ENCODE assay signal across 21 cellular contexts in genomic region chr13:108034909-108035308, GRCh38.
A peak's percentile ranks its signal among the peaks of the same experiment; 100 is the strongest.
DNase-seq lines count a peak whose midpoint lies in the region; ATAC-seq, FAIRE-seq and TF ChIP-seq lines count a peak whose summit lies in the region.
"Had no signal": no experiment of that assay in that cellular context is flagged by ENCODE, and none has a peak within 500 bp of the region (broad histone marks: within the 10 kb centered on the region; RNA-seq: fewer than 3 reads in every experiment).

No MANE protein-coding gene starts in this region.

- no peak overlapping the region for H2BK12ac ChIP-seq in mesenchymal stem cell (ENCODE audit: low read length in 2 of 2)

- H3K4me1 ChIP-seq in GM23338 (ENCODE audit: insufficient read depth) = peaks cover 13% of the 10 kb centered on the region
- H3K4me1 ChIP-seq in body of pancreas = peaks cover 17% of the 10 kb centered on the region
- no peaks in the 10 kb centered on the region for H3K4me1 ChIP-seq in mesenchymal stem cell (ENCODE audit: control insufficient read depth, insufficient read depth, low read depth, low read length)
- H3K4me1 ChIP-seq: A549, BE2C had no signal

- no peaks in the 10 kb centered on the region for H3K9me3 ChIP-seq in body of pancreas
- H3K9me3 ChIP-seq in mesenchymal stem cell (ENCODE audit: control insufficient read depth, low read length) = peaks cover 5% of the 10 kb centered on the region
- H3K9me3 ChIP-seq: A549, BE2C had no signal

- 92 to 93% methylated on average over 4 of the region's 4 CpGs for WGBS in body of pancreas, 2 donors
- 79% methylated on average over 4 of the region's 4 CpGs for WGBS in mesenchymal stem cell

- H2BK5ac ChIP-seq in mesenchymal stem cell (ENCODE audit: low read depth, low read length, poor library complexity, severe bottlenecking) = no peak overlapping the region

- H3K9me3 Mint-ChIP-seq in GM23338 = no peaks in the 10 kb centered on the region

- no peaks in the 10 kb centered on the region for H3K36me3 ChIP-seq in GM23338 (ENCODE audit: insufficient read depth)
- no peaks in the 10 kb centered on the region for H3K36me3 ChIP-seq in body of pancreas (replicated peaks in 1 of 2; ENCODE audit: insufficient read depth in 1 of 2, low read depth in 2 of 2)
- no peaks in the 10 kb centered on the region for H3K36me3 ChIP-seq in mesenchymal stem cell (ENCODE audit: control insufficient read depth in 1 of 2, insufficient read depth in 2 of 2, low read depth in 1 of 2, low read length in 2 of 2)
- H3K36me3 ChIP-seq: BE2C had no signal

- no peak overlapping the region for H3K18ac ChIP-seq in mesenchymal stem cell (ENCODE audit: low read depth in 1 of 2, low read length in 2 of 2)

- intact Hi-C loops in body of pancreas (cut with DNase I) = no loop called here

- no peak for DNase-seq in GM23338 (ENCODE audit: low spot score)
- no peak for DNase-seq in H54 (ENCODE audit: insufficient read length, low spot score)
- DNase-seq in body of pancreas = no peak
- DNase-seq in mesenchymal stem cell = no peak
- DNase-seq in UCSD-AML1 (lab: John Stamatoyannopoulos, UW; ENCODE audit: unreplicated experiment) = no peak
- DNase-seq: BE2C; CD4-positive, alpha-beta memory T cell; DMS153; DMS79 treated with DMSO at 0.1 percent for 48 hours; EL; H7; IMR-90; KBM-7 had no signal

- no peaks in the 10 kb centered on the region for H3K79me2 ChIP-seq in GM23338 (replicated peaks; ENCODE audit: insufficient read depth)

- peak overlapping the region; percentile 19 for H2BK120ac ChIP-seq in mesenchymal stem cell (ENCODE audit: low read depth, low read length)

- no peak overlapping the region for H3K4ac ChIP-seq in mesenchymal stem cell (ENCODE audit: low read depth in 1 of 2, low read length in 2 of 2)

- no peaks in the 10 kb centered on the region for H3K79me1 ChIP-seq in mesenchymal stem cell (replicated peaks; ENCODE audit: low read length, poor library complexity, severe bottlenecking)

- peak; percentile 55 for FAIRE-seq in H54 (lab: Jason Lieb, UNC)
- FAIRE-seq: A549, G401.6, GM12892, GM19239 had no signal

- no peak overlapping the region for H2AK5ac ChIP-seq in mesenchymal stem cell (ENCODE audit: low read length, severe bottlenecking)

- H3K27me3 Mint-ChIP-seq in GM23338 (ENCODE audit: insufficient read depth, low read depth, poor library complexity) = no peaks in the 10 kb centered on the region
- H3K27me3 Mint-ChIP-seq: CD4-positive, alpha-beta memory T cell had no signal

- H3K23ac ChIP-seq in mesenchymal stem cell (ENCODE audit: low read length in 2 of 2) = no peak overlapping the region

- H4K20me1 ChIP-seq in GM23338 (replicated peaks; ENCODE audit: insufficient read depth) = no peaks in the 10 kb centered on the region

- H3K4me2 ChIP-seq in GM23338 (no peak overlapping the region), mesenchymal stem cell (ENCODE audit: low read length, poor library complexity, severe bottlenecking) (no peak overlapping the region)
- H3K4me2 ChIP-seq: A549 had no signal

- H3K4me3 ChIP-seq in GM23338 (no peak overlapping the region), body of pancreas (no peak overlapping the region), mesenchymal stem cell (ENCODE audit: insufficient read depth in 1 of 2, low read depth in 1 of 2, low read length in 2 of 2) (no peak overlapping the region)
- H3K4me3 ChIP-seq: A549 had no signal

- no peak overlapping the region for H4K91ac ChIP-seq in mesenchymal stem cell (ENCODE audit: low read length)

- no peak overlapping the region for H3K9ac ChIP-seq in mesenchymal stem cell (ENCODE audit: low read length)

- peaks cover 4% of the 10 kb centered on the region; the same call in 1 of the 2 replicates for H3K9me2 ChIP-seq in GM23338 (ENCODE audit: insufficient read depth)

- H3K4me3 Mint-ChIP-seq in GM23338 = no peak overlapping the region
- H3K4me3 Mint-ChIP-seq: CD4-positive, alpha-beta memory T cell had no signal

- no peak overlapping the region for H2BK15ac ChIP-seq in mesenchymal stem cell (ENCODE audit: low read depth, poor library complexity, severe bottlenecking)

- no peak overlapping the region for H3K27ac ChIP-seq in GM23338 (ENCODE audit: low read depth)
- peak overlapping the region in 3 of 4 donors; percentile 17 to 59 (median 45) for H3K27ac ChIP-seq in body of pancreas
- no peak overlapping the region for H3K27ac ChIP-seq in mesenchymal stem cell (ENCODE audit: low read length, poor library complexity, severe bottlenecking)
- H3K27ac ChIP-seq: A549, C4-2B, HL-60 had no signal

- peak overlapping the region; percentile 2; the same call in 1 of the 2 replicates for H3K27ac Mint-ChIP-seq in GM23338
- H3K27ac Mint-ChIP-seq: CD4-positive, alpha-beta memory T cell had no signal

- TF ChIP-seq POLR2A in H54 (IDR thresholded peaks at IDR 0.05; ENCODE audit: low read depth, low read length) (no peak), body of pancreas (IDR thresholded peaks at IDR 0.05) (no peak)

- no peak overlapping the region for H2AFZ ChIP-seq in GM23338
- no peak overlapping the region for H2AFZ ChIP-seq in mesenchymal stem cell (ENCODE audit: low read depth, low read length)

- TF ChIP-seq CTCF in GM23338 (conservative IDR thresholded peaks at IDR 0.05; ENCODE audit: low read depth in 2 of 2) = no peak
- no peak for TF ChIP-seq CTCF in body of pancreas (IDR thresholded peaks at IDR 0.05)

- no peak for ATAC-seq in GM23338
- no peak for ATAC-seq in body of pancreas
- ATAC-seq in HG03097 (IDR thresholded peaks at IDR 0.05; ENCODE audit: low FRiP score, unreplicated experiment) = no peak
- no peak for ATAC-seq in GM21737 (IDR thresholded peaks at IDR 0.05; ENCODE audit: unreplicated experiment)
- ATAC-seq: A549 had no signal

- H3K14ac ChIP-seq in mesenchymal stem cell (ENCODE audit: low read length in 2 of 2) = no peak overlapping the region

- H4K8ac ChIP-seq in mesenchymal stem cell (ENCODE audit: low read length) = no peak overlapping the region

- H3K4me1 Mint-ChIP-seq in GM23338 = peaks cover 20% of the 10 kb centered on the region
- H3K4me1 Mint-ChIP-seq: CD4-positive, alpha-beta memory T cell had no signal

- H3K36me3 Mint-ChIP-seq in GM23338 (ENCODE audit: low read depth) = no peaks in the 10 kb centered on the region
- H3K36me3 Mint-ChIP-seq: CD4-positive, alpha-beta memory T cell had no signal

- no peaks in the 10 kb centered on the region for H3K27me3 ChIP-seq in GM23338 (ENCODE audit: insufficient read depth)
- H3K27me3 ChIP-seq in body of pancreas = no peaks in the 10 kb centered on the region
- no peaks in the 10 kb centered on the region for H3K27me3 ChIP-seq in mesenchymal stem cell (ENCODE audit: control insufficient read depth in 1 of 2, insufficient read depth in 1 of 2, low read length in 2 of 2)
- H3K27me3 ChIP-seq: BE2C had no signal

- H3F3A ChIP-seq in GM23338 (replicated peaks; ENCODE audit: low read depth) = no peaks in the 10 kb centered on the region

TF ChIP-seq in GM23338, 12 proteins besides CTCF, POLR2A, EP300 and RAD21 (continues in another document):
- no peak for TF ChIP-seq POLR2AphosphoS5 (IDR thresholded peaks at IDR 0.05; ENCODE audit: low read depth)
- no peak for TF ChIP-seq ETS1 (IDR thresholded peaks at IDR 0.05)
- TF ChIP-seq ZNF331 (CRISPR knock-in tag; IDR thresholded peaks at IDR 0.05; ENCODE audit: low read depth) = no peak
- TF ChIP-seq NANOG (IDR thresholded peaks at IDR 0.05; ENCODE audit: borderline replicate concordance) = no peak
- TF ChIP-seq JUNB (IDR thresholded peaks at IDR 0.05; ENCODE audit: unreplicated experiment) = no peak
- TF ChIP-seq EZH2phosphoT487 (IDR thresholded peaks at IDR 0.05; ENCODE audit: unreplicated experiment) = no peak

Comparison
In these comparisons a context has a peak if more than half of its experiments do, and no peak if none do; other contexts are left out.
1. H3K27ac ChIP-seq: peak in body of pancreas (3 of 4); none in GM23338 (single experiment) and mesenchymal stem cell (single experiment).